8 cellular contexts compared by ENCODE assay signal in genomic region chr1:211606327-211606913, GRCh38. TPM values are rescaled to one million over a fixed set of nuclear protein-coding genes. Genes with fewer than 3 reads are reported as not detected.
DNase-seq lines count a peak whose midpoint lies in the region; ATAC-seq and TF ChIP-seq lines count a peak whose summit lies in the region.

No MANE protein-coding gene starts in this region.

- no peaks in the 10 kb centered on the region for H3K9me3 ChIP-seq in aorta (ENCODE audit: control insufficient read depth, low read length)
- no peaks in the 10 kb centered on the region for H3K9me3 ChIP-seq in osteoblast (ENCODE audit: low read depth, low read length)

- no peak overlapping the region for H3K4me3 ChIP-seq in aorta (ENCODE audit: low read length in 2 of 2)
- no peak overlapping the region for H3K4me3 ChIP-seq in osteoblast (ENCODE audit: insufficient read depth, low read length)

- intact Hi-C loops in aorta (cut with DNase I) = no loop called here

- 91 to 93% methylated on average over 8 of the region's 8 CpGs for WGBS in aorta, 2 donors

- CTCF ChIA-PET in GM10248 (lab: Yijun Ruan, JAX) = interaction anchor here (1.0 to 2.1 kb wide), 8 partner anchors 8 to 92 kb away, joined by 3 to 7 read pairs (median 4); no protein-coding TSS in a partner anchor

- H3K79me2 ChIP-seq in osteoblast (ENCODE audit: insufficient read depth, low read length) = no peaks in the 10 kb centered on the region

- H3K27me3 ChIP-seq in aorta (ENCODE audit: control insufficient read depth in 1 of 2, insufficient read depth in 2 of 2, low read length in 1 of 2) = no peaks in the 10 kb centered on the region
- no peaks in the 10 kb centered on the region for H3K27me3 ChIP-seq in osteoblast (ENCODE audit: insufficient read depth, low read length)

- POLR2A ChIA-PET in GM10248 (lab: Yijun Ruan, JAX) = interaction anchor here (0.6 kb wide), 1 partner anchor 343 kb away, joined by 4 read pairs; no protein-coding TSS in a partner anchor

- H4K20me1 ChIP-seq in osteoblast (ENCODE audit: insufficient read depth, low read length) = no peaks in the 10 kb centered on the region

- no peaks in the 10 kb centered on the region for H3K36me3 ChIP-seq in aorta (ENCODE audit: control insufficient read depth in 1 of 2, insufficient read depth in 2 of 2, low read length in 1 of 2)
- H3K36me3 ChIP-seq in osteoblast (ENCODE audit: insufficient read depth, low read length) = no peaks in the 10 kb centered on the region

- H3K27ac ChIP-seq in aorta (ENCODE audit: low read depth in 1 of 2, low read length in 2 of 2) = no peak overlapping the region
- no peak overlapping the region for H3K27ac ChIP-seq in osteoblast (ENCODE audit: low read depth, low read length)

- TF ChIP-seq CTCF in GM10248 (IDR thresholded peaks at IDR 0.05; ENCODE audit: control extremely low read depth, extremely low read depth, low read depth, missing control alignments) (no peak), osteoblast (IDR thresholded peaks at IDR 0.05; ENCODE audit: extremely low read depth, low read depth, low read length) (no peak)

- H3K4me1 ChIP-seq in aorta (ENCODE audit: control insufficient read depth in 1 of 2, insufficient read depth in 2 of 2, low read length in 2 of 2) = no peaks in the 10 kb centered on the region
- H3K4me1 ChIP-seq in osteoblast (ENCODE audit: insufficient read depth, low read length) = peaks cover 17% of the 10 kb centered on the region

- ATAC-seq in GM21367 (IDR thresholded peaks at IDR 0.05; ENCODE audit: unreplicated experiment) = peak; percentile 64
- ATAC-seq in HG03565 (IDR thresholded peaks at IDR 0.05; ENCODE audit: unreplicated experiment) = peak; percentile 88
- ATAC-seq in aorta (ENCODE audit: low FRiP score) = peak; percentile 36

- peak; percentile 56 for DNase-seq in GM10248 (ENCODE audit: extremely low spot score)
- peak; percentile 26 for DNase-seq in central memory CD4-positive, alpha-beta T cell
- no peak for DNase-seq in aorta
- no peak for DNase-seq in NCI-H446 treated with DMSO at 0.1 percent for 48 hours (lab: John Stamatoyannopoulos, UW)
- DNase-seq in LoVo (ENCODE audit: low spot score) = no peak
- DNase-seq in osteoblast (ENCODE audit: insufficient read length, low spot score, missing footprints) = no peak

- no peak overlapping the region for H2AFZ ChIP-seq in osteoblast (ENCODE audit: low read length)

- no peak overlapping the region for H3K4me2 ChIP-seq in osteoblast (ENCODE audit: insufficient read depth, low read length)

RNA-seq across cellular contexts. Expression of gene SLC30A1, which starts 27.5 kb away (rescaled TPM):
- 10 to 100 TPM; 17.0 to 24.4 TPM for total RNA-seq in aorta
- polyA plus RNA-seq in aorta = 1 to 10 TPM; 6.1 to 7.8 TPM
- total RNA-seq in osteoblast = 39.5 and 49.9 TPM in 2 replicates

Comparison
In these comparisons a context has a peak if more than half of its experiments do, and no peak if none do; other contexts are left out.
1. DNase-seq: peak in GM10248 (single experiment) and central memory CD4-positive, alpha-beta T cell (single experiment); none in aorta (0 of 2), NCI-H446 treated with DMSO at 0.1 percent for 48 hours (single experiment), LoVo (single experiment) and osteoblast (single experiment).
2. ATAC-seq: peak in every context shown above with its lines; median percentile 88 in HG03565; 64 in GM21367; 36 in aorta.